Comparison of ENCODE assay signal across 15 cellular contexts in genomic region chr16:30003670-30004423, GRCh38. TPM values are rescaled to one million over a fixed set of nuclear protein-coding genes. Genes with fewer than 3 reads are reported as not detected.
DNase-seq lines count a peak whose midpoint lies in the region; ATAC-seq and TF ChIP-seq lines count a peak whose summit lies in the region.
"Had no signal": no experiment of that assay in that cellular context is flagged by ENCODE, and none has a peak within 500 bp of the region (broad histone marks: within the 10 kb centered on the region; RNA-seq: fewer than 3 reads in every experiment).

No MANE protein-coding gene starts in this region.

- H3K27me3 ChIP-seq in CD4-positive, alpha-beta T cell (ENCODE audit: control insufficient read depth, insufficient read depth, low read length): no peaks in the 10 kb centered on the region
- H3K27me3 ChIP-seq in WERI-Rb-1 (ENCODE audit: insufficient read depth, low read depth, severe bottlenecking): no peaks in the 10 kb centered on the region
- H3K27me3 ChIP-seq in spleen (replicated peaks in 1 of 7): peaks cover 0 to 8% (median 0%) of the 10 kb centered on the region in 7 donors
- H3K27me3 ChIP-seq: SJCRH30 had no signal

- TF ChIP-seq POLR2A in spleen (IDR thresholded peaks at IDR 0.05): no peak

- POLR2A ChIA-PET in CD4-positive, alpha-beta T cell (lab: Charles Lee): interaction anchor here (0.6 to 0.9 kb wide), 2 partner anchors 8 to 188 kb away, joined by 3 to 4 read pairs; partner anchors contain the start of genes INO80E and PAGR1

- H3K9me3 ChIP-seq in CD4-positive, alpha-beta T cell (ENCODE audit: control insufficient read depth, low read length): no peaks in the 10 kb centered on the region
- H3K9me3 ChIP-seq in WERI-Rb-1 (ENCODE audit: severe bottlenecking): no peaks in the 10 kb centered on the region
- no peaks in the 10 kb centered on the region for H3K9me3 ChIP-seq in spleen
- H3K9me3 ChIP-seq: SJCRH30 had no signal

- no peak overlapping the region for H3K4me3 Mint-ChIP-seq in activated naive CD4-positive, alpha-beta T cell treated with anti-CD3 and anti-CD28 coated beads, Interleukin-2, amount 10 ng/mL, durations not matched to agents 7 days and 5 days
- H3K4me3 Mint-ChIP-seq in activated naive CD4-positive, alpha-beta T cell treated with anti-CD3 and anti-CD28 coated beads for 36 hours: no peak overlapping the region
- no peak overlapping the region for H3K4me3 Mint-ChIP-seq in CD4-positive, alpha-beta T cell
- no peak overlapping the region for H3K4me3 Mint-ChIP-seq in nephron progenitor cell

- no peak for ATAC-seq in CD4-positive, alpha-beta T cell (ENCODE audit: poor library complexity)

- H3K4me1 ChIP-seq in spleen: peaks cover 0 to 19% (median 12%) of the 10 kb centered on the region in 6 donors
- H3K4me1 ChIP-seq: SJCRH30 had no signal

- H3K27me3 Mint-ChIP-seq in activated naive CD4-positive, alpha-beta T cell treated with anti-CD3 and anti-CD28 coated beads, Interleukin-2, amount 10 ng/mL, durations not matched to agents 7 days and 5 days: peaks cover 14% of the 10 kb centered on the region
- no peaks in the 10 kb centered on the region for H3K27me3 Mint-ChIP-seq in activated naive CD4-positive, alpha-beta T cell treated with anti-CD3 and anti-CD28 coated beads for 36 hours (ENCODE audit: low read depth)
- H3K27me3 Mint-ChIP-seq in CD4-positive, alpha-beta T cell: peaks cover 4% of the 10 kb centered on the region
- peaks cover 11% of the 10 kb centered on the region for H3K27me3 Mint-ChIP-seq in nephron progenitor cell (ENCODE audit: low read depth, poor library complexity)

- CTCF ChIA-PET in activated naive CD4-positive, alpha-beta T cell treated with anti-CD3 and anti-CD28 coated beads, Interleukin-2, amount 10 ng/mL, durations not matched to agents 7 days and 5 days (lab: Charles Lee): interaction anchor here (1.4 to 2.3 kb wide), 3 partner anchors 8 to 304 kb away, joined by 3 to 14 read pairs (median 9); partner anchors contain the start of gene INO80E
- CTCF ChIA-PET in activated naive CD4-positive, alpha-beta T cell treated with anti-CD3 and anti-CD28 coated beads for 36 hours (lab: Charles Lee): interaction anchor here (0.6 to 1.3 kb wide), 4 partner anchors 28 to 304 kb away, joined by 3 to 6 read pairs (median 3); partner anchors contain the start of gene TLCD3B
- CTCF ChIA-PET in CD4-positive, alpha-beta T cell (lab: Charles Lee): interaction anchor here (0.6 kb wide), 1 partner anchor 404 kb away, joined by 3 read pairs; no protein-coding TSS in a partner anchor

- peaks cover 15% of the 10 kb centered on the region for H3K36me3 Mint-ChIP-seq in activated naive CD4-positive, alpha-beta T cell treated with anti-CD3 and anti-CD28 coated beads, Interleukin-2, amount 10 ng/mL, durations not matched to agents 7 days and 5 days
- H3K36me3 Mint-ChIP-seq in activated naive CD4-positive, alpha-beta T cell treated with anti-CD3 and anti-CD28 coated beads for 36 hours (ENCODE audit: low read depth): peaks cover 13% of the 10 kb centered on the region
- peaks cover 32% of the 10 kb centered on the region for H3K36me3 Mint-ChIP-seq in CD4-positive, alpha-beta T cell (ENCODE audit: low read depth)
- H3K36me3 Mint-ChIP-seq in nephron progenitor cell (ENCODE audit: low read depth): no peaks in the 10 kb centered on the region

- DNase-seq in activated naive CD4-positive, alpha-beta T cell treated with anti-CD3 and anti-CD28 coated beads, Interleukin-2, amount 10 ng/mL, durations not matched to agents 7 days and 5 days: no peak
- no peak for DNase-seq in activated naive CD4-positive, alpha-beta T cell treated with anti-CD3 and anti-CD28 coated beads for 36 hours
- DNase-seq in CD4-positive, alpha-beta T cell: no peak
- DNase-seq in WERI-Rb-1: no peak
- DNase-seq in spleen: peak; percentile 58
- no peak for DNase-seq in iPS-NIHi7 (ENCODE audit: extremely low spot score)
- DNase-seq in nephron progenitor cell: no peak
- DNase-seq: COR-L47, HCEC 1CT, IMR-90, NCI-H1694, SJCRH30 had no signal

- intact Hi-C loops in activated naive CD4-positive, alpha-beta T cell treated with anti-CD3 and anti-CD28 coated beads for 36 hours (cut with micrococcal nuclease): no loop called here
- intact Hi-C loops in CD4-positive, alpha-beta T cell (cut with DNase I, micrococcal nuclease): no loop called here
- intact Hi-C loops in spleen (cut with DNase I; ENCODE audit: low total_unique reads): loop anchor here (5.0 kb wide), 1 partner anchor 42 kb away; the partner anchor contains the start of gene TMEM219

- no peak overlapping the region for H3K4me3 ChIP-seq in WERI-Rb-1 (ENCODE audit: low read depth, low read length)
- H3K4me3 ChIP-seq in spleen: no peak overlapping the region
- H3K4me3 ChIP-seq: SJCRH30 had no signal

- no peaks in the 10 kb centered on the region for H3K9me3 Mint-ChIP-seq in activated naive CD4-positive, alpha-beta T cell treated with anti-CD3 and anti-CD28 coated beads, Interleukin-2, amount 10 ng/mL, durations not matched to agents 7 days and 5 days
- no peaks in the 10 kb centered on the region for H3K9me3 Mint-ChIP-seq in activated naive CD4-positive, alpha-beta T cell treated with anti-CD3 and anti-CD28 coated beads for 36 hours
- no peaks in the 10 kb centered on the region for H3K9me3 Mint-ChIP-seq in CD4-positive, alpha-beta T cell
- H3K9me3 Mint-ChIP-seq in nephron progenitor cell: no peaks in the 10 kb centered on the region

- WGBS in spleen, 5 donors: 79 to 90% (median 87%) methylated on average over 15 to 17 of the region's 17 CpGs

- TF ChIP-seq CTCF in CD4-positive, alpha-beta T cell (IDR thresholded peaks at IDR 0.05): no peak
- TF ChIP-seq CTCF in WERI-Rb-1 (IDR thresholded peaks at IDR 0.05; ENCODE audit: low read depth, low read length): no peak
- TF ChIP-seq CTCF in spleen (IDR thresholded peaks at IDR 0.05 in 8 of 11, conservative IDR thresholded peaks at IDR 0.05 in 3 of 11): no peak
- TF ChIP-seq CTCF in nephron progenitor cell (IDR thresholded peaks at IDR 0.05): no peak

- no peak overlapping the region for H3K27ac ChIP-seq in CD4-positive, alpha-beta T cell (ENCODE audit: low read depth, low read length)
- peak overlapping the region; percentile 69 for H3K27ac ChIP-seq in WERI-Rb-1
- no peak overlapping the region for H3K27ac ChIP-seq in spleen
- H3K27ac ChIP-seq: SJCRH30 had no signal

- no peaks in the 10 kb centered on the region for H3K4me1 Mint-ChIP-seq in activated naive CD4-positive, alpha-beta T cell treated with anti-CD3 and anti-CD28 coated beads, Interleukin-2, amount 10 ng/mL, durations not matched to agents 7 days and 5 days
- H3K4me1 Mint-ChIP-seq in activated naive CD4-positive, alpha-beta T cell treated with anti-CD3 and anti-CD28 coated beads for 36 hours (ENCODE audit: low read depth): peaks cover 4% of the 10 kb centered on the region
- peaks cover 12% of the 10 kb centered on the region for H3K4me1 Mint-ChIP-seq in CD4-positive, alpha-beta T cell (ENCODE audit: low read depth)
- H3K4me1 Mint-ChIP-seq in nephron progenitor cell: no peaks in the 10 kb centered on the region

- peak overlapping the region; percentile 45 for H3K27ac Mint-ChIP-seq in activated naive CD4-positive, alpha-beta T cell treated with anti-CD3 and anti-CD28 coated beads, Interleukin-2, amount 10 ng/mL, durations not matched to agents 7 days and 5 days
- no peak overlapping the region for H3K27ac Mint-ChIP-seq in activated naive CD4-positive, alpha-beta T cell treated with anti-CD3 and anti-CD28 coated beads for 36 hours
- H3K27ac Mint-ChIP-seq in CD4-positive, alpha-beta T cell: peak overlapping the region; percentile 27
- no peak overlapping the region for H3K27ac Mint-ChIP-seq in nephron progenitor cell

- H3K36me3 ChIP-seq in WERI-Rb-1: peaks cover 35% of the 10 kb centered on the region
- H3K36me3 ChIP-seq in spleen: peaks cover 0 to 74% (median 20%) of the 10 kb centered on the region in 6 donors
- H3K36me3 ChIP-seq: SJCRH30 had no signal

RNA-seq across cellular contexts. Expression of gene DOC2A, which starts 7.0 kb away (rescaled TPM):
- total RNA-seq in activated naive CD4-positive, alpha-beta T cell treated with anti-CD3 and anti-CD28 coated beads for 36 hours: under 1 TPM; 0.64 to 0.86 TPM
- total RNA-seq in CD4-positive, alpha-beta T cell: under 1 TPM; 0.14 TPM
- 1 to 10 TPM in 6 of 7 donors, under 1 TPM in 1; 0.74 to 4.2 (median 2.5) TPM for total RNA-seq in spleen
- 1 to 10 TPM; 2.0 to 4.8 (median 2.3) TPM for polyA plus RNA-seq in spleen
- total RNA-seq: SJCRH30 had no signal

RNA-seq across cellular contexts. Expression of gene INO80E, which starts 7.8 kb away (rescaled TPM):
- 10 to 100 TPM; 62.0 to 65.4 TPM for total RNA-seq in activated naive CD4-positive, alpha-beta T cell treated with anti-CD3 and anti-CD28 coated beads for 36 hours
- 10 to 100 TPM; 54.6 to 57.6 TPM for total RNA-seq in CD4-positive, alpha-beta T cell
- 10 to 100 TPM; 62.6 to 89.5 (median 72.6) TPM for total RNA-seq in spleen
- polyA plus RNA-seq in spleen: 10 to 100 TPM; 47.9 to 93.3 (median 57.1) TPM

RNA-seq across cellular contexts. Expression of gene HIRIP3, which starts 8.4 kb away (rescaled TPM):
- 10 to 100 TPM; 40.8 to 43.9 TPM for total RNA-seq in activated naive CD4-positive, alpha-beta T cell treated with anti-CD3 and anti-CD28 coated beads for 36 hours
- 10 to 100 TPM in 1 of 2 experiments, 1 to 10 TPM in 1; 8.5 to 11.8 TPM for total RNA-seq in CD4-positive, alpha-beta T cell
- total RNA-seq in spleen: 10 to 100 TPM in 6 of 7 donors, 1 to 10 TPM in 1; 10.0 to 17.7 (median 13.4) TPM
- polyA plus RNA-seq in spleen: 10 to 100 TPM; 12.5 to 16.1 (median 15.5) TPM

RNA-seq across cellular contexts. Expression of gene C16orf92, which starts 19.2 kb away (rescaled TPM):
- not detected for total RNA-seq in activated naive CD4-positive, alpha-beta T cell treated with anti-CD3 and anti-CD28 coated beads for 36 hours
- total RNA-seq in CD4-positive, alpha-beta T cell: not detected
- not detected for total RNA-seq in spleen
- polyA plus RNA-seq in spleen: not detected
- total RNA-seq: HT-29, IMR-90, SJCRH30 had no signal
- polyA plus RNA-seq: AG04450, BJ, IMR-90 had no signal

RNA-seq across cellular contexts. Expression of gene TLCD3B, which starts 27.2 kb away (rescaled TPM):
- total RNA-seq in activated naive CD4-positive, alpha-beta T cell treated with anti-CD3 and anti-CD28 coated beads for 36 hours: 1 to 10 TPM; 4.6 to 6.1 TPM
- not detected for total RNA-seq in CD4-positive, alpha-beta T cell
- total RNA-seq in spleen: not detected
- under 1 TPM in 2 of 3 donors, not detected in 1; 0.09 to 0.10 TPM for polyA plus RNA-seq in spleen
- total RNA-seq: IMR-90 had no signal
- polyA plus RNA-seq: AG04450 had no signal

Comparison
In these comparisons a context has a peak if more than half of its experiments do, and no peak if none do; other contexts are left out.
1. H3K27ac Mint-ChIP-seq: peak in activated naive CD4-positive, alpha-beta T cell treated with anti-CD3 and anti-CD28 coated beads, Interleukin-2, amount 10 ng/mL, durations not matched to agents 7 days and 5 days (single experiment) and CD4-positive, alpha-beta T cell (single experiment); none in activated naive CD4-positive, alpha-beta T cell treated with anti-CD3 and anti-CD28 coated beads for 36 hours (single experiment) and nephron progenitor cell (single experiment).